9 cellular contexts compared by ENCODE assay signal in genomic region chr10:6299743-6300105, GRCh38.
DNase-seq lines count a peak whose midpoint lies in the region; ATAC-seq and TF ChIP-seq lines count a peak whose summit lies in the region.
"Had no signal": no experiment of that assay in that cellular context is flagged by ENCODE, and none has a peak within 500 bp of the region (broad histone marks: within the 10 kb centered on the region; RNA-seq: fewer than 3 reads in every experiment).

No MANE protein-coding gene starts in this region.

- dilution Hi-C loops in mammary epithelial cell (cut with HindIII; ENCODE audit: low sequenced_read_pairs) = loop anchor here (5.0 kb wide), 3 partner anchors 32 to 107 kb away; no protein-coding TSS in a partner anchor

- no peaks in the 10 kb centered on the region for H3K79me2 ChIP-seq in PC-3 (ENCODE audit: low read length)
- H3K79me2 ChIP-seq in mammary epithelial cell (ENCODE audit: insufficient read depth, low read length) = no peaks in the 10 kb centered on the region
- H3K79me2 ChIP-seq in trophoblast cell (ENCODE audit: control insufficient read depth, insufficient read depth, low read length, poor library complexity) = no peaks in the 10 kb centered on the region

- no peak overlapping the region for H4K8ac ChIP-seq in trophoblast cell (ENCODE audit: low read depth, low read length)

- no peak overlapping the region for H4K91ac ChIP-seq in trophoblast cell (ENCODE audit: low read depth, low read length)

- no peak overlapping the region for H2AK5ac ChIP-seq in trophoblast cell (ENCODE audit: low read length)

- H3K27me3 ChIP-seq in PC-3 (ENCODE audit: low read length) (no peaks in the 10 kb centered on the region), mammary epithelial cell (ENCODE audit: insufficient read depth, low read length) (no peaks in the 10 kb centered on the region), trophoblast cell (ENCODE audit: insufficient read depth, low read length) (no peaks in the 10 kb centered on the region)
- H3K27me3 ChIP-seq: tibial nerve had no signal

- no peak overlapping the region for H3K23ac ChIP-seq in trophoblast cell (ENCODE audit: low read length)

- H3K4me2 ChIP-seq in PC-3 (ENCODE audit: low read length) = peak overlapping the region; percentile 57; the same call in 1 of the 2 replicates
- no peak overlapping the region for H3K4me2 ChIP-seq in mammary epithelial cell (ENCODE audit: insufficient read depth, low read depth, low read length)
- no peak overlapping the region for H3K4me2 ChIP-seq in trophoblast cell (ENCODE audit: low read length)

- H3K4me1 ChIP-seq in PC-3 (ENCODE audit: insufficient read depth, low read length) (peaks cover 29% of the 10 kb centered on the region), mammary epithelial cell (ENCODE audit: insufficient read depth, low read length) (peaks cover 43% of the 10 kb centered on the region), trophoblast cell (ENCODE audit: control insufficient read depth in 1 of 2, insufficient read depth in 2 of 2, low read length in 2 of 2) (peaks cover 11 to 22% of the 10 kb centered on the region in 2 experiments)

- peaks cover 7% of the 10 kb centered on the region for H3K79me1 ChIP-seq in trophoblast cell (ENCODE audit: low read length)

- H4K20me1 ChIP-seq in PC-3 (ENCODE audit: low read length) = no peaks in the 10 kb centered on the region
- H4K20me1 ChIP-seq in mammary epithelial cell (ENCODE audit: insufficient read depth, low read length) = no peaks in the 10 kb centered on the region

- CTCF ChIA-PET in activated CD4-positive, alpha-beta T cell treated with anti-CD3 and anti-CD28 coated beads, Interleukin-2, amount 10 ng/mL, durations not matched to agents 7 days and 5 days (lab: Charles Lee) = interaction anchor here (0.7 to 3.3 kb wide), 7 partner anchors 13 to 134 kb away, joined by 3 to 8 read pairs (median 4); partner anchors contain the start of gene PFKFB3
- CTCF ChIA-PET in PC-3 (lab: Charles Lee) = interaction anchor here (0.7 kb wide), 1 partner anchor 10 kb away, joined by 6 read pairs; no protein-coding TSS in a partner anchor
- CTCF ChIA-PET in mammary epithelial cell (lab: Charles Lee; ENCODE audit: low non-redundant PET) = no interaction called here

- H3K27me3 Mint-ChIP-seq in activated CD4-positive, alpha-beta T cell treated with anti-CD3 and anti-CD28 coated beads, Interleukin-2, amount 10 ng/mL, durations not matched to agents 7 days and 5 days = no peaks in the 10 kb centered on the region
- peaks cover 2% of the 10 kb centered on the region for H3K27me3 Mint-ChIP-seq in HFFc6 (ENCODE audit: insufficient read depth)

- no peak overlapping the region for H2BK5ac ChIP-seq in trophoblast cell (ENCODE audit: low read depth, low read length, poor library complexity)

- ATAC-seq in PC-3 = no peak
- ATAC-seq in stimulated activated effector memory CD8-positive, alpha-beta T cell treated with anti-CD3 and anti-CD28 coated beads, Interleukin-12 subunit alpha, Interleukin-12 subunit beta, amount 100 ng/mL, for 72 hours = no peak

- no peak overlapping the region for H2BK120ac ChIP-seq in trophoblast cell (ENCODE audit: insufficient read depth, low read length, poor library complexity)

- peaks cover 7% of the 10 kb centered on the region for H3K9me3 Mint-ChIP-seq in activated CD4-positive, alpha-beta T cell treated with anti-CD3 and anti-CD28 coated beads, Interleukin-2, amount 10 ng/mL, durations not matched to agents 7 days and 5 days
- H3K9me3 Mint-ChIP-seq in stimulated activated effector memory CD8-positive, alpha-beta T cell treated with anti-CD3 and anti-CD28 coated beads, Interleukin-12 subunit alpha, Interleukin-12 subunit beta, amount 100 ng/mL, for 72 hours = no peaks in the 10 kb centered on the region
- H3K9me3 Mint-ChIP-seq in HFFc6 = no peaks in the 10 kb centered on the region

- H2AFZ ChIP-seq in PC-3 (ENCODE audit: low read length) (no peak overlapping the region), mammary epithelial cell (ENCODE audit: low read depth, low read length) (no peak overlapping the region), trophoblast cell (ENCODE audit: insufficient read depth, low read length, poor library complexity) (no peak overlapping the region)

- intact Hi-C loops in PC-3 (cut with micrococcal nuclease) (no loop called here), mammary epithelial cell (cut with micrococcal nuclease) (loop anchor here (1.0 to 5.0 kb wide), 4 partner anchors 24 to 103 kb away; partner anchors contain the start of gene PFKFB3)

- no TSS peak for BruUV-seq in PC-3 (replicated peaks; lab: Mats Ljungman, UMichigan)
- BruUV-seq in mammary epithelial cell (replicated peaks; lab: Mats Ljungman, UMichigan) = TSS peak; percentile 97

- H3K27ac Mint-ChIP-seq in activated CD4-positive, alpha-beta T cell treated with anti-CD3 and anti-CD28 coated beads, Interleukin-2, amount 10 ng/mL, durations not matched to agents 7 days and 5 days = peak overlapping the region; percentile 82
- H3K27ac Mint-ChIP-seq in stimulated activated effector memory CD8-positive, alpha-beta T cell treated with anti-CD3 and anti-CD28 coated beads, Interleukin-12 subunit alpha, Interleukin-12 subunit beta, amount 100 ng/mL, for 72 hours = peak overlapping the region; percentile 90
- no peak overlapping the region for H3K27ac Mint-ChIP-seq in HFFc6

- H2BK12ac ChIP-seq in trophoblast cell (ENCODE audit: low read length) = no peak overlapping the region

- peaks cover 13% of the 10 kb centered on the region for H3K36me3 Mint-ChIP-seq in activated CD4-positive, alpha-beta T cell treated with anti-CD3 and anti-CD28 coated beads, Interleukin-2, amount 10 ng/mL, durations not matched to agents 7 days and 5 days (ENCODE audit: low read depth)
- peaks cover 14% of the 10 kb centered on the region for H3K36me3 Mint-ChIP-seq in stimulated activated effector memory CD8-positive, alpha-beta T cell treated with anti-CD3 and anti-CD28 coated beads, Interleukin-12 subunit alpha, Interleukin-12 subunit beta, amount 100 ng/mL, for 72 hours
- no peaks in the 10 kb centered on the region for H3K36me3 Mint-ChIP-seq in HFFc6 (ENCODE audit: low read depth)

- H3K4me3 ChIP-seq in PC-3 (ENCODE audit: low read length) (no peak overlapping the region), mammary epithelial cell (replicated peaks in 1 of 3; ENCODE audit: insufficient read depth in 1 of 3, low read depth in 2 of 3, low read length in 3 of 3) (no peak overlapping the region), trophoblast cell (ENCODE audit: low read depth, low read length) (no peak overlapping the region)

- peak overlapping the region; percentile 59 for H3K27ac ChIP-seq in PC-3 (ENCODE audit: low read length)
- H3K27ac ChIP-seq in mammary epithelial cell (ENCODE audit: insufficient read depth, low read depth, low read length) = no peak overlapping the region
- no peak overlapping the region for H3K27ac ChIP-seq in trophoblast cell (ENCODE audit: low read depth, low read length)

- H3K36me3 ChIP-seq in PC-3 (ENCODE audit: low read depth, low read length) (no peaks in the 10 kb centered on the region), mammary epithelial cell (ENCODE audit: insufficient read depth, low read length) (no peaks in the 10 kb centered on the region), trophoblast cell (ENCODE audit: control insufficient read depth in 1 of 2, insufficient read depth in 2 of 2, low read length in 2 of 2) (no peaks in the 10 kb centered on the region)
- H3K36me3 ChIP-seq: tibial nerve had no signal

- H3K9ac ChIP-seq in PC-3 (ENCODE audit: low read length) (no peak overlapping the region), mammary epithelial cell (ENCODE audit: insufficient read depth, low read length) (no peak overlapping the region), trophoblast cell (ENCODE audit: low read length) (no peak overlapping the region)

- H3K4me3 Mint-ChIP-seq in activated CD4-positive, alpha-beta T cell treated with anti-CD3 and anti-CD28 coated beads, Interleukin-2, amount 10 ng/mL, durations not matched to agents 7 days and 5 days = peak overlapping the region; percentile 11
- H3K4me3 Mint-ChIP-seq in stimulated activated effector memory CD8-positive, alpha-beta T cell treated with anti-CD3 and anti-CD28 coated beads, Interleukin-12 subunit alpha, Interleukin-12 subunit beta, amount 100 ng/mL, for 72 hours = peak overlapping the region; percentile 51
- H3K4me3 Mint-ChIP-seq in HFFc6 = no peak overlapping the region

- no peaks in the 10 kb centered on the region for H3F3A ChIP-seq in PC-3 (ENCODE audit: low read length, unreplicated experiment)

- no peak for TF ChIP-seq CTCF in PC-3 (conservative IDR thresholded peaks at IDR 0.05; ENCODE audit: low read depth, low read length)
- no peak for TF ChIP-seq CTCF in mammary epithelial cell (conservative IDR thresholded peaks at IDR 0.05 in 1 of 2, IDR thresholded peaks at IDR 0.05 in 1 of 2; ENCODE audit: extremely low read depth in 1 of 2, insufficient read depth in 1 of 2, low read depth in 1 of 2, low read length in 2 of 2)
- no peak for TF ChIP-seq CTCF in HFFc6 (IDR thresholded peaks at IDR 0.05)

- no peaks in the 10 kb centered on the region for H3K9me3 ChIP-seq in PC-3 (ENCODE audit: low read length)
- no peaks in the 10 kb centered on the region for H3K9me3 ChIP-seq in mammary epithelial cell (replicated peaks; ENCODE audit: insufficient read depth, low read length)
- H3K9me3 ChIP-seq in trophoblast cell (ENCODE audit: insufficient read depth, low read depth, low read length) = no peaks in the 10 kb centered on the region
- H3K9me3 ChIP-seq: tibial nerve had no signal

- no peak for DNase-seq in activated CD4-positive, alpha-beta T cell treated with anti-CD3 and anti-CD28 coated beads, Interleukin-2, amount 10 ng/mL, durations not matched to agents 7 days and 5 days
- no peak for DNase-seq in activated CD4-positive, alpha-beta T cell treated with anti-CD3 and anti-CD28 coated beads for 1 hour
- DNase-seq in PC-3 (no peak), mammary epithelial cell (peak; percentile 9), trophoblast cell (no peak), superior temporal gyrus (ENCODE audit: extremely low spot score) (no peak), HFFc6 (no peak)
- DNase-seq in stimulated activated effector memory CD8-positive, alpha-beta T cell treated with anti-CD3 and anti-CD28 coated beads, Interleukin-12 subunit alpha, Interleukin-12 subunit beta, amount 100 ng/mL, for 72 hours (ENCODE audit: low spot score in 2 of 2) = no peak

- POLR2A ChIA-PET in activated CD4-positive, alpha-beta T cell treated with anti-CD3 and anti-CD28 coated beads, Interleukin-2, amount 10 ng/mL, durations not matched to agents 7 days and 5 days (lab: Charles Lee) = no interaction called here
- POLR2A ChIA-PET in PC-3 (lab: Charles Lee; ENCODE audit: unreplicated experiment) = no interaction called here

- no peak overlapping the region for H3K14ac ChIP-seq in trophoblast cell (ENCODE audit: low read length)

- in situ Hi-C loops in mammary epithelial cell (cut with MboI; ENCODE audit: low sequenced_read_pairs in 2 of 2) = no loop called here

- peaks cover 55% of the 10 kb centered on the region for H3K4me1 Mint-ChIP-seq in activated CD4-positive, alpha-beta T cell treated with anti-CD3 and anti-CD28 coated beads, Interleukin-2, amount 10 ng/mL, durations not matched to agents 7 days and 5 days
- H3K4me1 Mint-ChIP-seq in stimulated activated effector memory CD8-positive, alpha-beta T cell treated with anti-CD3 and anti-CD28 coated beads, Interleukin-12 subunit alpha, Interleukin-12 subunit beta, amount 100 ng/mL, for 72 hours = peaks cover 59% of the 10 kb centered on the region
- peaks cover 38% of the 10 kb centered on the region for H3K4me1 Mint-ChIP-seq in HFFc6 (ENCODE audit: low read depth)

- no peak overlapping the region for H3K18ac ChIP-seq in trophoblast cell (ENCODE audit: low read length)

- 100% methylated on average over 2 of the region's 2 CpGs for WGBS in mammary epithelial cell (ENCODE audit: low coverage, missing lambda C conversion rate)
- WGBS in trophoblast cell (ENCODE audit: extremely low coverage, insufficient coverage, insufficient read length) = no CpG with 5 or more reads among the region's 2 CpGs

- no peaks in the 10 kb centered on the region for H3K9me2 ChIP-seq in PC-3 (replicated peaks; ENCODE audit: low read length)

- no peak overlapping the region for H4K12ac ChIP-seq in trophoblast cell (ENCODE audit: low read depth, low read length)

- no peak overlapping the region for H3K4ac ChIP-seq in trophoblast cell (ENCODE audit: low read depth, low read length)
